ENCODE assay signal across 11 cellular contexts in the genomic region with DNA sequence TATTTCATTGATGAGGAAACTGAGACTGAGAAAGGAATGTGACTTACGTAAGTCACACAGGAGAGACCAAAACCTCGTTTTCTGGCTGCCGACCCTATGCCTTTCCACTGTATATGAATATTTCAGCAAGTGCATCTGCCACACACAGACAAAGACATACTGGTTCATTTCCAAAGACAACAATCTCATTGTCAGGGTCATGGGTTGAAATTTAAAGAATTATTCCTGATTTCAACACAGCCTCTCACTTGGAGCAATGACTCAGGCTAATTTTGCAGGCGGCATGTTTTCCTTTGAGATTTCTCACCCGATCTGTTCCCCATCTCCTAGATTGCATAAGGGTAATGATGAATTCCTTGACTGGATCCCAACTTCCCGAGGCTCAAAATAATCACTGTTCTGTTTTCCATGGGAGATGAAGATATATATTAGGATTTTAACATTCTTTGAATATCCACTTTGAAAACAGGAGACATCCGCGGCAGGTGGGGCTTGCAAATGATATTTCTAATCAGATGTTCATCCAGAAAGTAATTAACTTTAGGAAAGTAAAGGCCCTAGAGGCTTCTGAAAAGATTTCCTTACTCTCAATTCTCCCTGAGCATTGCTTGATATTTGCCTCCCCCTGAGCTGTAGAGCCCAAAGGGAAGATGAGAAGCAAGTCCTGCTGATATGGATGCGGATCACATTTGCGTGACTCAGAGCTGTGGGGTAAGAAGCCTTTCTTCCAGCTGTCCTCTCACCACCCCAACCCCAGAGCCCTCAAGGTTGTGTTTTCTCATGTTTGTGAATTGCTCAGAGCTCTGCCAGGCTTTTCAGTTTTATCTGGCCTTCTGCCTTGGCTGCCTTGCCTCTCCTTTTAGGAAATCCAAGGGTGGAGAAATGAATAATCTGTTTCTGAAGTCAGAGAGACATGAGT.
DNase-seq lines count a peak whose midpoint lies in the region; TF ChIP-seq lines count a peak whose summit lies in the region.
"Had no signal": no experiment of that assay in that cellular context is flagged by ENCODE, and none has a peak within 500 bp of the region (broad histone marks: within the 10 kb centered on the region; RNA-seq: fewer than 3 reads in every experiment).

No MANE protein-coding gene starts in this region.

- H3K4me1 ChIP-seq in fibroblast of lung (ENCODE audit: control insufficient read depth, extremely low read depth, insufficient read depth, low read length): peaks cover 19% of the 10 kb centered on the region

- no peak overlapping the region for H3K4me3 ChIP-seq in fibroblast of lung (replicated peaks in 1 of 4; ENCODE audit: control extremely low read depth in 1 of 4, insufficient read depth in 1 of 4, low read depth in 3 of 4, low read length in 4 of 4)

- no peak overlapping the region for H2AFZ ChIP-seq in fibroblast of lung (ENCODE audit: low read length)

- no peaks in the 10 kb centered on the region for H3K79me2 ChIP-seq in fibroblast of lung (ENCODE audit: control insufficient read depth, insufficient read depth, low read length)

- H3K36me3 ChIP-seq in fibroblast of lung (ENCODE audit: control insufficient read depth, insufficient read depth, low read length): no peaks in the 10 kb centered on the region

- DNase-seq in AG09319 (ENCODE audit: extremely low read depth, low read depth) (peak; percentile 86), RPMI7951 (ENCODE audit: low read depth) (peak; percentile 98), fibroblast of lung (ENCODE audit: low read depth in 2 of 2) (peak; percentile 98), occipital lobe (lab: John Stamatoyannopoulos, UW) (peak; percentile 27), cerebellar nuclear complex (lab: John Stamatoyannopoulos, UW) (no peak), DMS114 treated with DMSO at 0.1 percent for 48 hours (lab: John Stamatoyannopoulos, UW; ENCODE audit: unreplicated experiment) (no peak), SHP77 (lab: John Stamatoyannopoulos, UW) (no peak)
- DNase-seq in activated naive CD4-positive, alpha-beta T cell treated with Interleukin-2 at 50 U/mL for 16 hours: no peak
- DNase-seq: activated CD8-positive, alpha-beta memory T cell treated with anti-CD3 and anti-CD28 coated beads, Interleukin-2, amount 10 ng/mL, durations not matched to agents 7 days and 5 days; CD4-positive, CD25-positive, alpha-beta regulatory T cell; SHP77 treated with DMSO at 0.1 percent for 48 hours had no signal

- peak overlapping the region; percentile 8 for H3K4me2 ChIP-seq in fibroblast of lung (ENCODE audit: extremely low read depth, insufficient read depth, low read length)

- no peak for TF ChIP-seq CTCF in AG09319 (IDR thresholded peaks at IDR 0.05; ENCODE audit: low read depth, low read length)
- TF ChIP-seq CTCF in fibroblast of lung (conservative IDR thresholded peaks at IDR 0.05 in 1 of 2, IDR thresholded peaks at IDR 0.05 in 1 of 2; ENCODE audit: low read depth in 1 of 2, low read length in 2 of 2): no peak

- H3K27ac ChIP-seq in fibroblast of lung (ENCODE audit: insufficient read depth, low read length): peak overlapping the region; percentile 57

- H4K20me1 ChIP-seq in fibroblast of lung (ENCODE audit: control insufficient read depth, extremely low read depth, insufficient read depth, low read length): no peaks in the 10 kb centered on the region

- H3K9me3 ChIP-seq in fibroblast of lung (ENCODE audit: control insufficient read depth, insufficient read depth, low read depth, low read length): no peaks in the 10 kb centered on the region

- no peak overlapping the region for H3K9ac ChIP-seq in fibroblast of lung (ENCODE audit: insufficient read depth, low read length)

- no peaks in the 10 kb centered on the region for H3K27me3 ChIP-seq in fibroblast of lung (ENCODE audit: control insufficient read depth, insufficient read depth, low read length)

Comparison
In these comparisons a context has a peak if more than half of its experiments do, and no peak if none do; other contexts are left out.
1. DNase-seq: peak in AG09319 (single experiment), RPMI7951 (single experiment), fibroblast of lung (2 of 2) and occipital lobe (single experiment); none in activated naive CD4-positive, alpha-beta T cell treated with Interleukin-2 at 50 U/mL for 16 hours (single experiment), cerebellar nuclear complex (0 of 2), DMS114 treated with DMSO at 0.1 percent for 48 hours (single experiment) and SHP77 (0 of 2).